14 cellular contexts compared by ENCODE assay signal in the genomic region with DNA sequence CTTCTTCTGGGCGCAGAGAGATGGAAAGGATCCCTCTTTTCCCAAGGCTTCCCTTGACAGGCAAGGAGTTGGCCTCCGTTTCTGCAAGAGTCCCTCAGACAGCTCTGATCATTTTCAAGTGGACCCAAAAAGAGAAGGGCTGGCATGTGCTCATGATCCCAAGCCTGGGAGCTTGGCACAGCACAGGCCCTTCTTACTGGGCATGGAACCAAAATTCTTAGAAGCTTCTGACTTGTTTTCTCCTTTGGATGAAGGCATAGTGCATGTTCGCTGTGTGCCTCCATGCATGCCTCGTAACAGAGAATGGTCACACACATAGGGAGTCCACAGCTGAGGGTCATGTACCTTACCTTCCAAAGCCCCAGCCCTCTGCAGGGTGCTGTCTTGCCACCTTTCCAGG.
A peak's percentile ranks its signal among the peaks of the same experiment; 100 is the strongest.
DNase-seq lines count a peak whose midpoint lies in the region; ATAC-seq and TF ChIP-seq lines count a peak whose summit lies in the region.
"Had no signal": no experiment of that assay in that cellular context is flagged by ENCODE, and none has a peak within 500 bp of the region (broad histone marks: within the 10 kb centered on the region; RNA-seq: fewer than 3 reads in every experiment).

No MANE protein-coding gene starts in this region.

- peak; percentile 86 to 95 for DNase-seq in NCI-H446 (lab: John Stamatoyannopoulos, UW)
- no peak for DNase-seq in brain microvascular endothelial cell
- no peak for DNase-seq in thoracic aorta (ENCODE audit: low spot score)
- no peak for DNase-seq in DMS 273 (lab: John Stamatoyannopoulos, UW; ENCODE audit: unreplicated experiment)
- no peak for DNase-seq in foreskin melanocyte
- no peak for DNase-seq in activated naive CD4-positive, alpha-beta T cell treated with anti-CD3 and anti-CD28 coated beads, Interleukin-2, amount 50 U/mL, for 16 hours
- DNase-seq: Calu3; CD4-positive, alpha-beta memory T cell; HCEC 1CT; NCI-H187; SJCRH30 had no signal

- no peaks in the 10 kb centered on the region for H3K27me3 ChIP-seq in brain microvascular endothelial cell (replicated peaks)
- H3K27me3 ChIP-seq in muscle layer of duodenum (ENCODE audit: low read depth, low read length), result no peaks in the 10 kb centered on the region
- H3K27me3 ChIP-seq in thoracic aorta (replicated peaks; ENCODE audit: insufficient read depth), result no peaks in the 10 kb centered on the region
- H3K27me3 ChIP-seq: SJCRH30 had no signal

- peak overlapping the region; percentile 89 for H3K27ac ChIP-seq in brain microvascular endothelial cell
- H3K27ac ChIP-seq in muscle layer of duodenum (ENCODE audit: low read length), result peak overlapping the region; percentile 52
- peak overlapping the region; percentile 80 to 87 for H3K27ac ChIP-seq in thoracic aorta
- H3K27ac ChIP-seq: HL-60, SJCRH30 had no signal

- in situ Hi-C loops in brain microvascular endothelial cell (cut with HindIII; ENCODE audit: low pct_ligation_motif_present, low sequenced_read_pairs), result no loop called here

- H3K36me3 ChIP-seq in brain microvascular endothelial cell (replicated peaks), result no peaks in the 10 kb centered on the region
- H3K36me3 ChIP-seq in muscle layer of duodenum (ENCODE audit: control insufficient read depth in 1 of 2, insufficient read depth in 2 of 2, low read length in 2 of 2), result no peaks in the 10 kb centered on the region
- H3K36me3 ChIP-seq in thoracic aorta, result no peaks in the 10 kb centered on the region
- H3K36me3 ChIP-seq: SJCRH30 had no signal

- H3K9me3 ChIP-seq in muscle layer of duodenum (ENCODE audit: control insufficient read depth in 1 of 2, low read length in 2 of 2), result no peaks in the 10 kb centered on the region
- H3K9me3 ChIP-seq in thoracic aorta, result no peaks in the 10 kb centered on the region

- TF ChIP-seq CTCF in brain microvascular endothelial cell (IDR thresholded peaks at IDR 0.05; ENCODE audit: low read depth, low read length, missing control alignments) (no peak), thoracic aorta (IDR thresholded peaks at IDR 0.05) (no peak)

- ATAC-seq in thoracic aorta (ENCODE audit: insufficient number of reproducible peaks, low FRiP score, low read depth), result no peak
- ATAC-seq in GM19463 (IDR thresholded peaks at IDR 0.05; ENCODE audit: unreplicated experiment), result no peak

- peaks cover 14 to 20% of the 10 kb centered on the region in 2 donors for H3K4me1 ChIP-seq in muscle layer of duodenum (ENCODE audit: control insufficient read depth in 1 of 2, insufficient read depth in 2 of 2, low read length in 2 of 2)
- H3K4me1 ChIP-seq in thoracic aorta (ENCODE audit: control insufficient read depth in 1 of 2, low read depth in 2 of 2), result peaks cover 42 to 93% of the 10 kb centered on the region in 2 donors

- no peak overlapping the region for H3K4me3 ChIP-seq in brain microvascular endothelial cell (ENCODE audit: low read depth, low read length)
- no peak overlapping the region for H3K4me3 ChIP-seq in muscle layer of duodenum (ENCODE audit: low read depth in 1 of 2, low read length in 2 of 2)
- no peak overlapping the region for H3K4me3 ChIP-seq in thoracic aorta
- H3K4me3 ChIP-seq: SJCRH30 had no signal

Comparison
In these comparisons a context has a peak if more than half of its experiments do, and no peak if none do; other contexts are left out.
1. DNase-seq: peak in NCI-H446 (2 of 2); none in brain microvascular endothelial cell (single experiment), thoracic aorta (single experiment), DMS 273 (single experiment), foreskin melanocyte (single experiment) and activated naive CD4-positive, alpha-beta T cell treated with anti-CD3 and anti-CD28 coated beads, Interleukin-2, amount 50 U/mL, for 16 hours (single experiment).
2. Peak in every context shown above with its lines, with median percentiles within 50 percentile points of each other: H3K27ac ChIP-seq.